ENCODE assay signal across 9 cellular contexts in genomic region chr1:25543106-25543424, GRCh38. TPM values are rescaled to one million over a fixed set of nuclear protein-coding genes. Genes with fewer than 3 reads are reported as not detected.
DNase-seq lines count a peak whose midpoint lies in the region; ATAC-seq lines count a peak whose summit lies in the region.
"Had no signal": no experiment of that assay in that cellular context is flagged by ENCODE, and none has a peak within 500 bp of the region (broad histone marks: within the 10 kb centered on the region; RNA-seq: fewer than 3 reads in every experiment).

No MANE protein-coding gene starts in this region.

- H3K36me3 Mint-ChIP-seq in stimulated activated naive CD8-positive, alpha-beta T cell treated with anti-CD3 and anti-CD28 coated beads, Interleukin-15, Interleukin-2, amounts not matched to agents 100 ng/mL and 50 ng/mL, for 24 hours (ENCODE audit: low read depth) = no peaks in the 10 kb centered on the region
- peaks cover 1% of the 10 kb centered on the region for H3K36me3 Mint-ChIP-seq in central memory CD8-positive, alpha-beta T cell (ENCODE audit: insufficient read depth)
- peaks cover 0 to 4% (median 3%) of the 10 kb centered on the region in 3 donors for H3K36me3 Mint-ChIP-seq in naive thymus-derived CD8-positive, alpha-beta T cell

- no peaks in the 10 kb centered on the region for H3K27me3 Mint-ChIP-seq in stimulated activated naive CD8-positive, alpha-beta T cell treated with anti-CD3 and anti-CD28 coated beads, Interleukin-15, Interleukin-2, amounts not matched to agents 100 ng/mL and 50 ng/mL, for 24 hours
- H3K27me3 Mint-ChIP-seq in central memory CD8-positive, alpha-beta T cell = no peaks in the 10 kb centered on the region
- H3K27me3 Mint-ChIP-seq in naive thymus-derived CD8-positive, alpha-beta T cell = no peaks in the 10 kb centered on the region

- H3K4me1 Mint-ChIP-seq in stimulated activated naive CD8-positive, alpha-beta T cell treated with anti-CD3 and anti-CD28 coated beads, Interleukin-15, Interleukin-2, amounts not matched to agents 100 ng/mL and 50 ng/mL, for 24 hours (ENCODE audit: low read depth) = peaks cover 35% of the 10 kb centered on the region
- H3K4me1 Mint-ChIP-seq in central memory CD8-positive, alpha-beta T cell = peaks cover 32% of the 10 kb centered on the region
- peaks cover 26 to 48% (median 42%) of the 10 kb centered on the region in 4 donors for H3K4me1 Mint-ChIP-seq in naive thymus-derived CD8-positive, alpha-beta T cell

- no peak for DNase-seq in stimulated activated naive CD8-positive, alpha-beta T cell treated with anti-CD3 and anti-CD28 coated beads, Interleukin-15, Interleukin-2, amounts not matched to agents 100 U/mL and 50 U/mL, for 24 hours
- no peak for DNase-seq in central memory CD8-positive, alpha-beta T cell (ENCODE audit: low spot score in 2 of 2)
- DNase-seq in naive thymus-derived CD8-positive, alpha-beta T cell = no peak
- DNase-seq in NCI-H2081 treated with DMSO at 0.1 percent for 48 hours (lab: John Stamatoyannopoulos, UW) = no peak
- no peak for DNase-seq in NCI-H1092 treated with DMSO at 0.1 percent for 48 hours (lab: John Stamatoyannopoulos, UW)
- no peak for DNase-seq in RPMI8226
- DNase-seq: DND-41 had no signal

- peak overlapping the region; percentile 60 for H3K4me3 Mint-ChIP-seq in stimulated activated naive CD8-positive, alpha-beta T cell treated with anti-CD3 and anti-CD28 coated beads, Interleukin-15, Interleukin-2, amounts not matched to agents 100 ng/mL and 50 ng/mL, for 24 hours
- H3K4me3 Mint-ChIP-seq in central memory CD8-positive, alpha-beta T cell = peak overlapping the region; percentile 90
- H3K4me3 Mint-ChIP-seq in naive thymus-derived CD8-positive, alpha-beta T cell = peak overlapping the region; percentile 63 to 93 (median 78)

- POLR2A ChIA-PET in naive thymus-derived CD8-positive, alpha-beta T cell (lab: Charles Lee) = interaction anchor here (0.8 to 28.6 kb wide), 6 partner anchors 8 to 76 kb away, joined by 3 to 1000 read pairs (median 5); no protein-coding TSS in a partner anchor

- H3K27ac Mint-ChIP-seq in stimulated activated naive CD8-positive, alpha-beta T cell treated with anti-CD3 and anti-CD28 coated beads, Interleukin-15, Interleukin-2, amounts not matched to agents 100 ng/mL and 50 ng/mL, for 24 hours = peak overlapping the region; percentile 26
- H3K27ac Mint-ChIP-seq in central memory CD8-positive, alpha-beta T cell (ENCODE audit: low read depth) = peak overlapping the region; percentile 35
- peak overlapping the region; percentile 20 to 86 (median 70) for H3K27ac Mint-ChIP-seq in naive thymus-derived CD8-positive, alpha-beta T cell

- H3K9me3 Mint-ChIP-seq in stimulated activated naive CD8-positive, alpha-beta T cell treated with anti-CD3 and anti-CD28 coated beads, Interleukin-15, Interleukin-2, amounts not matched to agents 100 ng/mL and 50 ng/mL, for 24 hours = no peaks in the 10 kb centered on the region
- H3K9me3 Mint-ChIP-seq in central memory CD8-positive, alpha-beta T cell = no peaks in the 10 kb centered on the region
- H3K9me3 Mint-ChIP-seq in naive thymus-derived CD8-positive, alpha-beta T cell = no peaks in the 10 kb centered on the region

- no peak for ATAC-seq in stimulated activated naive CD8-positive, alpha-beta T cell treated with anti-CD3 and anti-CD28 coated beads, Interleukin-15, Interleukin-2, amounts not matched to agents 100 U/mL and 50 U/mL, for 24 hours
- no peak for ATAC-seq in central memory CD8-positive, alpha-beta T cell (replicated peaks; ENCODE audit: extremely low read depth, poor library complexity, severe bottlenecking)
- no peak for ATAC-seq in naive thymus-derived CD8-positive, alpha-beta T cell
- no peak for ATAC-seq in HG02885 (IDR thresholded peaks at IDR 0.05; ENCODE audit: poor library complexity, unreplicated experiment)

RNA-seq across cellular contexts. Expression of gene LDLRAP1, which starts 0.3 kb away (rescaled TPM):
- total RNA-seq in naive thymus-derived CD8-positive, alpha-beta T cell = 100 to 1,000 TPM; 361 to 364 TPM
- polyA plus RNA-seq in naive thymus-derived CD8-positive, alpha-beta T cell = 100 to 1,000 TPM; 387 to 877 (median 421) TPM
